In genomic region chr2:42054657-42055430, GRCh38 we compare ENCODE assay signal across 9 cellular contexts. TPM values are rescaled to one million over a fixed set of nuclear protein-coding genes. Genes with fewer than 3 reads are reported as not detected.
DNase-seq lines count a peak whose midpoint lies in the region; ATAC-seq, FAIRE-seq and TF ChIP-seq lines count a peak whose summit lies in the region.
"Had no signal": no experiment of that assay in that cellular context is flagged by ENCODE, and none has a peak within 500 bp of the region (broad histone marks: within the 10 kb centered on the region; RNA-seq: fewer than 3 reads in every experiment).

No MANE protein-coding gene starts in this region.

- no peak overlapping the region; a peak in 1 of 4 replicates for H3K9ac ChIP-seq in K562 (ENCODE audit: insufficient read depth in 1 of 2, low read depth in 2 of 2, low read length in 2 of 2)

- no peak overlapping the region for H2AFZ ChIP-seq in K562 (ENCODE audit: low read depth, low read length)

- no peaks in the 10 kb centered on the region for H3K79me2 ChIP-seq in K562 (ENCODE audit: control insufficient read depth, insufficient read depth, low read length)

- H3K4me1 ChIP-seq in K562 (replicated peaks in 1 of 2; ENCODE audit: control insufficient read depth in 2 of 2, insufficient read depth in 2 of 2, low read length in 2 of 2), result peaks cover 0 to 8% of the 10 kb centered on the region in 2 experiments; a peak in 3 of 5 replicates
- H3K4me1 ChIP-seq in lung (ENCODE audit: control insufficient read depth in 2 of 2, insufficient read depth in 2 of 2, low read length in 2 of 2), result peaks cover 4 to 5% of the 10 kb centered on the region in 2 donors
- peaks cover 25 to 78% of the 10 kb centered on the region in 2 donors for H3K4me1 ChIP-seq in thoracic aorta (ENCODE audit: control insufficient read depth in 1 of 2, low read depth in 2 of 2)

- peaks cover 2% of the 10 kb centered on the region; the same call in 1 of the 2 replicates for H4K20me1 ChIP-seq in K562 (replicated peaks; ENCODE audit: control insufficient read depth, insufficient read depth, low read length)

- no peak overlapping the region for H3K4me2 ChIP-seq in K562 (ENCODE audit: insufficient read depth, low read length)

- FAIRE-seq in K562 (lab: Jason Lieb, UNC) (no peak), H54 (lab: Jason Lieb, UNC) (no peak)

- POLR2A ChIA-PET in K562 (lab: Yijun Ruan, JAX), result interaction anchor here (1.1 kb wide), 1 partner anchor 8 kb away, joined by 4 read pairs; no protein-coding TSS in a partner anchor

- H3K27me3 ChIP-seq in K562 (ENCODE audit: control insufficient read depth in 2 of 2, insufficient read depth in 2 of 2, low read length in 2 of 2) (peaks cover 7 to 68% of the 10 kb centered on the region in 2 experiments; a peak in 4 of 5 replicates), lung (ENCODE audit: control insufficient read depth, insufficient read depth) (no peaks in the 10 kb centered on the region), thoracic aorta (replicated peaks; ENCODE audit: insufficient read depth) (no peaks in the 10 kb centered on the region)
- H3K27me3 ChIP-seq: thyroid gland had no signal

- H3K27ac Mint-ChIP-seq in T-helper 17 cell, result no peak overlapping the region
- H3K27ac Mint-ChIP-seq: T-helper 1 cell treated with Interleukin-12 subunit alpha and Interleukin-12 subunit beta and Interleukin-4 antibody, amounts not matched to agents 30 μg/mL and 1 μg/mL, for 36 hours had no signal

- DNase-seq in HuH-7 (ENCODE audit: low spot score) (peak; percentile 51), K562 (ENCODE audit: extremely low read depth in 1 of 4, low spot score in 3 of 4) (peak; percentile 31 to 49 (median 41)), lung (ENCODE audit: low spot score) (no peak), thoracic aorta (ENCODE audit: low spot score) (no peak), T-helper 9 cell (no peak), T-helper 17 cell (no peak), H54 (ENCODE audit: insufficient read length, low spot score) (no peak)
- DNase-seq: thyroid gland had no signal

- H3K9me3 ChIP-seq in K562 (replicated peaks; ENCODE audit: control insufficient read depth, insufficient read depth, low read depth, low read length) (no peaks in the 10 kb centered on the region), lung (ENCODE audit: control insufficient read depth in 2 of 2, insufficient read depth in 1 of 2, low read length in 1 of 2) (no peaks in the 10 kb centered on the region), thoracic aorta (no peaks in the 10 kb centered on the region), T-helper 17 cell (ENCODE audit: control insufficient read depth, low read length, poor library complexity, severe bottlenecking) (no peaks in the 10 kb centered on the region)
- H3K9me3 ChIP-seq: thyroid gland had no signal

- no peaks in the 10 kb centered on the region for H3K36me3 ChIP-seq in K562 (ENCODE audit: control insufficient read depth, insufficient read depth, low read length)
- peaks cover 0 to 8% of the 10 kb centered on the region in 2 donors for H3K36me3 ChIP-seq in lung (ENCODE audit: control insufficient read depth in 2 of 2, insufficient read depth in 2 of 2, low read length in 2 of 2)
- H3K36me3 ChIP-seq in thoracic aorta, result peaks cover 40% of the 10 kb centered on the region

- intact Hi-C loops in K562 (cut with micrococcal nuclease), result no loop called here

- TF ChIP-seq POLR2A in K562 (conservative IDR thresholded peaks at IDR 0.05), result no peak
- no peak for TF ChIP-seq POLR2A in H54 (IDR thresholded peaks at IDR 0.05; ENCODE audit: low read depth, low read length)

- TF ChIP-seq CTCF in K562 (IDR thresholded peaks at IDR 0.05 in 2 of 3, conservative IDR thresholded peaks at IDR 0.05 in 1 of 3; ENCODE audit: insufficient read depth in 2 of 3, low read depth in 1 of 3, low read length in 3 of 3), result peak; percentile 37 to 52 (median 46); a peak in 5 of 6 replicates
- no peak for TF ChIP-seq CTCF in lung (IDR thresholded peaks at IDR 0.05; ENCODE audit: control extremely low read depth, extremely low read depth)
- no peak for TF ChIP-seq CTCF in thoracic aorta (IDR thresholded peaks at IDR 0.05)

- peaks cover 31% of the 10 kb centered on the region for H3K27me3 Mint-ChIP-seq in T-helper 17 cell

- no peak overlapping the region for H3K27ac ChIP-seq in K562 (ENCODE audit: extremely low read depth, low read depth, low read length)
- peak overlapping the region; percentile 28 to 83 for H3K27ac ChIP-seq in lung (ENCODE audit: low read depth in 1 of 2, low read length in 1 of 2)
- peak overlapping the region; percentile 96 to 98 for H3K27ac ChIP-seq in thoracic aorta
- H3K27ac ChIP-seq: thyroid gland had no signal

- no peak for TF ChIP-seq EP300 in K562 (IDR thresholded peaks at IDR 0.05; ENCODE audit: low read length)

- H3K4me3 Mint-ChIP-seq in T-helper 17 cell, result no peak overlapping the region
- H3K4me3 Mint-ChIP-seq: T-helper 1 cell treated with Interleukin-12 subunit alpha and Interleukin-12 subunit beta and Interleukin-4 antibody, amounts not matched to agents 30 μg/mL and 1 μg/mL, for 36 hours had no signal

- no peaks in the 10 kb centered on the region for H3K36me3 Mint-ChIP-seq in T-helper 17 cell (ENCODE audit: low read depth)

- TF ChIP-seq RAD21 in K562 (CRISPR knock-in tag; conservative IDR thresholded peaks at IDR 0.05 in 1 of 2, IDR thresholded peaks at IDR 0.05 in 1 of 2), result peak in 1 of 2 experiments; percentile 14; a peak in 1 of 4 replicates

- H3K4me3 ChIP-seq in K562 (no peak overlapping the region), lung (no peak overlapping the region), thoracic aorta (peak overlapping the region; percentile 12)
- H3K4me3 ChIP-seq: thyroid gland had no signal

- peak; percentile 74 for ATAC-seq in K562
- ATAC-seq in lung (ENCODE audit: insufficient read depth, low FRiP score), result no peak
- ATAC-seq in thoracic aorta (ENCODE audit: insufficient number of reproducible peaks, low FRiP score, low read depth), result no peak
- ATAC-seq in T-helper 17 cell, result no peak

- BruUV-seq in K562 (replicated peaks; lab: Mats Ljungman, UMichigan), result no TSS peak

- in situ Hi-C loops in K562 (cut with MboI), result no loop called here

- CTCF ChIA-PET in K562 (lab: Yijun Ruan, JAX; ENCODE audit: low intra/inter-chr PET ratio), result interaction anchor here (0.6 kb wide), 1 partner anchor 34 kb away, joined by 3 read pairs; no protein-coding TSS in a partner anchor

- 12% methylated on average over 16 of the region's 20 CpGs for WGBS in K562 (ENCODE audit: insufficient coverage, low coverage, missing lambda C conversion rate)
- WGBS in lung, 2 donors, result 85 to 92% methylated on average over 20 of the region's 20 CpGs

- H3K9me1 ChIP-seq in K562 (ENCODE audit: control insufficient read depth, insufficient read depth, low read length), result peaks cover 2% of the 10 kb centered on the region

- peaks cover 2% of the 10 kb centered on the region for H3K4me1 Mint-ChIP-seq in T-helper 17 cell

TF ChIP-seq in K562, 482 proteins besides CTCF, POLR2A, EP300 and RAD21:
- no peak for TF ChIP-seq ZNF398 (CRISPR knock-in tag; IDR thresholded peaks at IDR 0.05)
- 0 out of 2 replicates have a peak, but pooled peaks have one; percentile 21 for TF ChIP-seq VEZF1 (CRISPR knock-in tag; IDR thresholded peaks at IDR 0.05)

RNA-seq across cellular contexts. Expression of gene PKDCC, which starts 7.0 kb away (rescaled TPM):
- 11.0 and 54.2 TPM in 2 replicates for total RNA-seq in K562 (2011; cell fraction: chromatin; rRNA removed; ENCODE audit: low replicate concordance)
- 31.8 and 42.2 TPM in 2 replicates for total RNA-seq in K562 (2011; cell fraction: nucleolus; rRNA removed)
- total RNA-seq in K562 (2011; cell fraction: nucleoplasm; rRNA removed), result 16.4 and 24.4 TPM in 2 replicates
- total RNA-seq in K562 (2014; rRNA removed) (0.91 and 1.2 TPM in 2 replicates), K562 (2014; rRNA removed; fragmentation: Illumina TruSeq; extraction: Trizol) (0.73 and 1.2 TPM in 2 replicates), K562 (2015; rRNA removed; fragmentation: Illumina TruSeq; extraction: Trizol) (0.62 and 0.64 TPM in 2 replicates), K562 (2021) (1.3 and 1.5 TPM in 2 replicates), lung (100 to 1,000 TPM; 107 to 131 TPM), thoracic aorta (100 to 1,000 TPM in 1 of 2 donors, 10 to 100 TPM in 1; 75.8 to 225 TPM), T-helper 17 cell (1 to 10 TPM in 1 of 2 donors, under 1 TPM in 1; 0.87 to 1.2 TPM)
- polyA plus RNA-seq in K562 (2011; rRNA removed) (14.8 and 23.1 TPM in 2 replicates), K562 (2014; fragmentation: Illumina TruSeq; extraction: Trizol) (1.3 and 1.9 TPM in 2 replicates), K562 (2014; fragmentation: Nextera tagmentation; extraction: Ambion mirVana) (not detected), K562 (2014; rRNA removed) (1.8 and 2.2 TPM in 2 replicates), lung (10 to 100 TPM; 73.6 to 98.3 TPM)
- 12.7 and 15.7 TPM in 2 replicates for polyA plus RNA-seq in K562 (2011; cell fraction: cytosol; rRNA removed)
- 99.6 and 103 TPM in 2 replicates for polyA plus RNA-seq in K562 (2011; cell fraction: nucleus; rRNA removed)
- 1.6 TPM in 2 replicates for polyA plus RNA-seq in K562 (2012)
- 12.6 and 13.2 TPM in 2 replicates for polyA minus RNA-seq in K562 (2011; rRNA and poly(A)+ RNA removed)
- 4.0 and 7.6 TPM in 2 replicates for polyA minus RNA-seq in K562 (2011; cell fraction: cytosol; rRNA and poly(A)+ RNA removed)
- 12.7 and 16.7 TPM in 2 replicates for polyA minus RNA-seq in K562 (2011; cell fraction: nucleus; rRNA and poly(A)+ RNA removed)

Comparison
In these comparisons a context has a peak if more than half of its experiments do, and no peak if none do; other contexts are left out.
1. DNase-seq: peak in HuH-7 (single experiment) and K562 (4 of 4); none in lung (single experiment), thoracic aorta (single experiment), T-helper 9 cell (single experiment), T-helper 17 cell (0 of 3) and H54 (single experiment).
2. CTCF ChIP-seq: peak in K562 (3 of 3); none in lung (single experiment) and thoracic aorta (single experiment).